In the genomic region with DNA sequence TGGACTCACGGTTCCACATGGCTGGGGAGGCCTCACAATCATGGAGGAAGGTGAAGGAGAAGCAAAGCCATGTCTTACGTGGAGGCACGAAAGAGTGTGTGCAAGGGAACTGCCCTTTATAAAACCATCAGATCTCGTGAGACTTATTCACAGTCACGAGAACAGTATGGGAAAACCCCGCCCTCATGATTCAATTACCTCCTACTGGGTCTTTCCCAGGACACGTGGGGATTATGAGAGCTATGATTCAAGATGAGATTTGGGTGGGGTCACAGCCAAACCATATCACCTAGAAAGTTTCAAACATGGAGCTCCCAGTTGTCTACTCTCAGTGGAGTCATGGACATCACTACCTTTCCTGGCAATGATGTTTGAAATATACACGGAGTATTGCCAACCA, we compare ENCODE assay signal across 18 cellular contexts. TPM values are rescaled to one million over a fixed set of nuclear protein-coding genes. Genes with fewer than 3 reads are reported as not detected.
A peak's percentile ranks its signal among the peaks of the same experiment; 100 is the strongest.
DNase-seq lines count a peak whose midpoint lies in the region; ATAC-seq and TF ChIP-seq lines count a peak whose summit lies in the region.
"Had no signal": no experiment of that assay in that cellular context is flagged by ENCODE, and none has a peak within 500 bp of the region (broad histone marks: within the 10 kb centered on the region; RNA-seq: fewer than 3 reads in every experiment).

No MANE protein-coding gene starts in this region.

- no peaks in the 10 kb centered on the region for H3K36me3 Mint-ChIP-seq in mesothelial cell of epicardium
- H3K36me3 Mint-ChIP-seq: activated naive CD8-positive, alpha-beta T cell had no signal

- DNase-seq in activated CD4-positive, alpha-beta T cell treated with anti-CD3 and anti-CD28 coated beads for 24 hours (ENCODE audit: low read depth in 2 of 2): peak; percentile 19 to 35
- DNase-seq in activated CD4-positive, alpha-beta T cell treated with anti-CD3 and anti-CD28 coated beads, Interleukin-2, amount 50 U/mL, for 1 hour: no peak
- DNase-seq in HT1080 (ENCODE audit: low read depth) (peak; percentile 53), NCI-H2107 (lab: John Stamatoyannopoulos, UW) (no peak), mesothelial cell of epicardium (ENCODE audit: low spot score in 2 of 2, unreplicated experiment in 2 of 2) (no peak)
- DNase-seq in activated naive CD4-positive, alpha-beta T cell treated with anti-CD3 and anti-CD28 coated beads, Interleukin-2, amount 50 U/mL, for 16 hours: peak; percentile 24
- peak; percentile 9 to 33 for DNase-seq in stimulated activated CD4-positive, alpha-beta T cell treated with anti-CD3 and anti-CD28 coated beads, Interleukin-2, amount 100 ng/mL, for 48 hours
- DNase-seq: C1 segment of cervical spinal cord, esophagus squamous epithelium, heart right ventricle, Karpas-422, NCI-H1417 treated with DMSO at 0.1 percent for 48 hours, NCI-H226, transverse colon had no signal

- no peak overlapping the region for H3K27ac Mint-ChIP-seq in mesothelial cell of epicardium
- H3K27ac Mint-ChIP-seq: activated naive CD8-positive, alpha-beta T cell; T-helper 1 cell treated with Interleukin-12 subunit alpha and Interleukin-12 subunit beta and Interleukin-4 antibody, amounts not matched to agents 30 μg/mL and 1 μg/mL, for 36 hours had no signal

- H3K9me3 Mint-ChIP-seq in mesothelial cell of epicardium: no peaks in the 10 kb centered on the region
- H3K9me3 Mint-ChIP-seq: T-helper 1 cell treated with Interleukin-12 subunit alpha and Interleukin-12 subunit beta and Interleukin-4 antibody, amounts not matched to agents 30 μg/mL and 1 μg/mL, for 36 hours had no signal

- H3K4me1 Mint-ChIP-seq in mesothelial cell of epicardium: peaks cover 2% of the 10 kb centered on the region

- no peak for TF ChIP-seq CTCF in mesothelial cell of epicardium (IDR thresholded peaks at IDR 0.05; ENCODE audit: unreplicated experiment)

- peaks cover 8% of the 10 kb centered on the region for H3K27me3 Mint-ChIP-seq in mesothelial cell of epicardium (ENCODE audit: low read depth)
- H3K27me3 Mint-ChIP-seq: activated naive CD8-positive, alpha-beta T cell had no signal

- ATAC-seq in GM19395 (IDR thresholded peaks at IDR 0.05; ENCODE audit: unreplicated experiment): no peak
- ATAC-seq: heart right ventricle, Right ventricle myocardium inferior had no signal

- no peak overlapping the region for H3K4me3 Mint-ChIP-seq in mesothelial cell of epicardium
- H3K4me3 Mint-ChIP-seq: activated naive CD8-positive, alpha-beta T cell; T-helper 1 cell treated with Interleukin-12 subunit alpha and Interleukin-12 subunit beta and Interleukin-4 antibody, amounts not matched to agents 30 μg/mL and 1 μg/mL, for 36 hours had no signal

RNA-seq across cellular contexts. Expression of gene CYCS, which starts 49.6 kb away (rescaled TPM):
- total RNA-seq in HT1080 (2014; rRNA removed; shearing (Covaris generic)): 164 and 201 TPM in 2 replicates
- polyA plus RNA-seq in HT1080 (2015; cell fraction: cytosol; rRNA removed): 145 and 173 TPM in 2 replicates
- polyA plus RNA-seq in HT1080 (2015; cell fraction: nucleus; rRNA removed): 70.0 and 76.1 TPM in 2 replicates
- 46.8 to 51.6 TPM (median 48.2 TPM) in 3 replicates for total RNA-seq in mesothelial cell of epicardium

Comparison
In these comparisons a context has a peak if more than half of its experiments do, and no peak if none do; other contexts are left out.
1. DNase-seq: peak in activated CD4-positive, alpha-beta T cell treated with anti-CD3 and anti-CD28 coated beads for 24 hours (2 of 2), HT1080 (single experiment), activated naive CD4-positive, alpha-beta T cell treated with anti-CD3 and anti-CD28 coated beads, Interleukin-2, amount 50 U/mL, for 16 hours (single experiment) and stimulated activated CD4-positive, alpha-beta T cell treated with anti-CD3 and anti-CD28 coated beads, Interleukin-2, amount 100 ng/mL, for 48 hours (2 of 2); none in activated CD4-positive, alpha-beta T cell treated with anti-CD3 and anti-CD28 coated beads, Interleukin-2, amount 50 U/mL, for 1 hour (single experiment), NCI-H2107 (single experiment) and mesothelial cell of epicardium (0 of 2).